31 cellular contexts compared by ENCODE assay signal in the genomic region with DNA sequence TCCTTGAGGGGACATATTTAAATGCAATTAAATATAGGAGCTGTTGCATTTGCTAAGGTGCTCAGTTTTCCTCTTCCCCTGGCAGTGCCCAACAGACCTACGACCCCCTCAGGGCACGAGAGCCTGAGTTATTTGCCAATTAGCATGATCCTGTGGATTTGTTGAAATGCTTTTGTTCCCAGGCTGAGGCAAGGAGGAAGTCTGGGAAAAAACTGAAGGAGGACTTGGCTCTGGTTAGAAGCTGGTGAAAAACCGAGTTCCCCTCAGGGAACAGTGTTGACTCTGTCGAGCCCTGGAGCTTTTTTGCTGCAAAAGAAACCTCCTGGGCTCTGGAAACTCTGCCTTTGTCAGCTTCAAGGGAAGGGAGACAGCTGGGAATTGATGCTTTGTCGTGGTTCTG.
A peak's percentile ranks its signal among the peaks of the same experiment; 100 is the strongest.
DNase-seq lines count a peak whose midpoint lies in the region; ATAC-seq and TF ChIP-seq lines count a peak whose summit lies in the region.
"Had no signal": no experiment of that assay in that cellular context is flagged by ENCODE, and none has a peak within 500 bp of the region (broad histone marks: within the 10 kb centered on the region; RNA-seq: fewer than 3 reads in every experiment).

No MANE protein-coding gene starts in this region.

- peaks cover 3% of the 10 kb centered on the region for H3K9me3 ChIP-seq in osteoblast (ENCODE audit: low read depth, low read length)
- H3K9me3 ChIP-seq: pancreas had no signal

- no peaks in the 10 kb centered on the region for H3K4me1 ChIP-seq in osteoblast (ENCODE audit: insufficient read depth, low read length)
- H3K4me1 ChIP-seq: ascending aorta, pancreas, Peyer's patch had no signal

- H4K20me1 ChIP-seq in osteoblast (ENCODE audit: insufficient read depth, low read length) = no peaks in the 10 kb centered on the region

- H3K27ac ChIP-seq in epithelial cell of prostate = peak overlapping the region; percentile 92
- H3K27ac ChIP-seq in osteoblast (ENCODE audit: low read depth, low read length) = no peak overlapping the region
- H3K27ac ChIP-seq: 22Rv1, ascending aorta, C4-2B, pancreas, Peyer's patch, VCaP had no signal

- H3K36me3 ChIP-seq in osteoblast (ENCODE audit: insufficient read depth, low read length) = no peaks in the 10 kb centered on the region
- H3K36me3 ChIP-seq: ascending aorta, HAP-1, heart left ventricle, pancreas, Peyer's patch had no signal

- DNase-seq in NCI-H1417 (lab: John Stamatoyannopoulos, UW) (peak in 2 of 3 experiments; percentile 3 to 60), NCI-H1417 treated with DMSO at 0.1 percent for 48 hours (lab: John Stamatoyannopoulos, UW) (no peak), NCI-H69 (lab: John Stamatoyannopoulos, UW) (peak; percentile 98), epithelial cell of prostate (ENCODE audit: low read depth, low spot score) (no peak), osteoblast (ENCODE audit: insufficient read length, low spot score, missing footprints) (peak; percentile 30), NCI-H526 treated with DMSO at 0.1 percent for 48 hours (lab: John Stamatoyannopoulos, UW) (no peak)
- DNase-seq in activated CD4-positive, CD25-positive, alpha-beta regulatory T cell treated with anti-CD3 and anti-CD28 coated beads, Interleukin-2, amount 50 U/mL, for 72 hours = no peak
- DNase-seq: activated CD4-positive, alpha-beta T cell treated with anti-CD3 and anti-CD28 coated beads, Interleukin-2, amount 10 ng/mL, durations not matched to agents 24 days and 14 days; activated gamma-delta T cell; activated T-cell treated with anti-CD3 and anti-CD28 coated beads, Interleukin-2, amount 50 U/mL, for 24 hours; central memory CD4-positive, alpha-beta T cell; COR-L47; foreskin melanocyte; heart left ventricle; left colon; NCI-H1436 treated with DMSO at 0.1 percent for 48 hours; NCI-H526; pancreas; Peyer's patch; retina; SHP77 treated with DMSO at 0.1 percent for 48 hours; substantia nigra; T1000 had no signal

- no peak overlapping the region for H3K4me3 ChIP-seq in osteoblast (ENCODE audit: insufficient read depth, low read length)
- H3K4me3 ChIP-seq: ascending aorta, HAP-1, heart left ventricle, pancreas, Peyer's patch had no signal

- TF ChIP-seq CTCF in osteoblast (IDR thresholded peaks at IDR 0.05; ENCODE audit: extremely low read depth, low read depth, low read length) = no peak

- H2AFZ ChIP-seq in osteoblast (ENCODE audit: low read length) = no peak overlapping the region

- no peaks in the 10 kb centered on the region for H3K79me2 ChIP-seq in osteoblast (ENCODE audit: insufficient read depth, low read length)

- H3K27me3 ChIP-seq in osteoblast (ENCODE audit: insufficient read depth, low read length) = peaks cover 4% of the 10 kb centered on the region
- H3K27me3 ChIP-seq: ascending aorta, pancreas, Peyer's patch had no signal

- H3K4me2 ChIP-seq in osteoblast (ENCODE audit: insufficient read depth, low read length) = no peak overlapping the region

- no peak for ATAC-seq in GM21515 (IDR thresholded peaks at IDR 0.05; ENCODE audit: unreplicated experiment)
- ATAC-seq: heart left ventricle; HepG2; left colon; pancreas; stimulated activated memory B cell treated with anti-CD40 and anti-IgM and Interleukin-4, amounts not matched to agents 10 μg/mL and 1 μg/mL and 100 μg/mL, for 72 hours had no signal

Comparison
In these comparisons a context has a peak if more than half of its experiments do, and no peak if none do; other contexts are left out.
1. DNase-seq: peak in NCI-H1417 (2 of 3), NCI-H69 (single experiment) and osteoblast (single experiment); none in NCI-H1417 treated with DMSO at 0.1 percent for 48 hours (single experiment), epithelial cell of prostate (single experiment), NCI-H526 treated with DMSO at 0.1 percent for 48 hours (single experiment) and activated CD4-positive, CD25-positive, alpha-beta regulatory T cell treated with anti-CD3 and anti-CD28 coated beads, Interleukin-2, amount 50 U/mL, for 72 hours (single experiment).